10 cellular contexts compared by ENCODE assay signal in genomic region chr21:46057111-46057709, GRCh38. TPM values are rescaled to one million over a fixed set of nuclear protein-coding genes. Genes with fewer than 3 reads are reported as not detected.
DNase-seq lines count a peak whose midpoint lies in the region; ATAC-seq and TF ChIP-seq lines count a peak whose summit lies in the region.
"Had no signal": no experiment of that assay in that cellular context is flagged by ENCODE, and none has a peak within 500 bp of the region (broad histone marks: within the 10 kb centered on the region; RNA-seq: fewer than 3 reads in every experiment).

No MANE protein-coding gene starts in this region.

- TF ChIP-seq EP300 in upper lobe of left lung (IDR thresholded peaks at IDR 0.05), result no peak

- no peak for TF ChIP-seq POLR2A in upper lobe of left lung (IDR thresholded peaks at IDR 0.05)

- H3K9me3 ChIP-seq in esophagus (ENCODE audit: control insufficient read depth in 2 of 2, insufficient read depth in 1 of 2, low read depth in 1 of 2, low read length in 1 of 2) (peaks cover 0 to 16% of the 10 kb centered on the region in 2 donors), neural progenitor cell (ENCODE audit: low read depth) (no peaks in the 10 kb centered on the region), upper lobe of left lung (no peaks in the 10 kb centered on the region)

- peak overlapping the region; percentile 72 for H3K27ac Mint-ChIP-seq in activated naive CD4-positive, alpha-beta T cell treated with anti-CD3 and anti-CD28 coated beads, Interleukin-2, amount 50 U/mL, for 24 hours
- peak overlapping the region; percentile 92 for H3K27ac Mint-ChIP-seq in neural progenitor cell

- no peak for DNase-seq in activated naive CD4-positive, alpha-beta T cell (lab: John Stamatoyannopoulos, UW)
- DNase-seq in neural progenitor cell (ENCODE audit: low spot score) (no peak), upper lobe of left lung (peak in 1 of 2 donors; percentile 17), HT-29 (ENCODE audit: low spot score) (no peak), cerebellum (ENCODE audit: low spot score) (no peak)
- DNase-seq: AML-193, NCI-H1436 had no signal

- no peaks in the 10 kb centered on the region for H3K36me3 Mint-ChIP-seq in activated naive CD4-positive, alpha-beta T cell treated with anti-CD3 and anti-CD28 coated beads, Interleukin-2, amount 50 U/mL, for 24 hours
- H3K36me3 Mint-ChIP-seq in neural progenitor cell, result peaks cover 3% of the 10 kb centered on the region

- no peaks in the 10 kb centered on the region for H3F3A ChIP-seq in neural progenitor cell (ENCODE audit: low read depth)

- no peaks in the 10 kb centered on the region for H4K20me1 ChIP-seq in neural progenitor cell (ENCODE audit: low read depth)

- H3K27me3 Mint-ChIP-seq in activated naive CD4-positive, alpha-beta T cell treated with anti-CD3 and anti-CD28 coated beads, Interleukin-2, amount 50 U/mL, for 24 hours, result peaks cover 23% of the 10 kb centered on the region
- H3K27me3 Mint-ChIP-seq in neural progenitor cell (ENCODE audit: insufficient read depth, low read depth), result peaks cover 16% of the 10 kb centered on the region

- H3K4me1 ChIP-seq in esophagus (ENCODE audit: control insufficient read depth in 2 of 2, insufficient read depth in 2 of 2, low read length in 1 of 2) (peaks cover 2 to 9% of the 10 kb centered on the region in 2 donors), neural progenitor cell (no peaks in the 10 kb centered on the region), upper lobe of left lung (peaks cover 0 to 12% (median 8%) of the 10 kb centered on the region in 4 donors)

- no peak overlapping the region for H3K4me2 ChIP-seq in neural progenitor cell

- ATAC-seq in upper lobe of left lung (ENCODE audit: low FRiP score in 2 of 2), result no peak
- ATAC-seq in esophagus mucosa, result no peak

- H3K27me3 ChIP-seq in esophagus (ENCODE audit: control insufficient read depth in 1 of 2, insufficient read depth in 2 of 2, low read length in 2 of 2) (no peaks in the 10 kb centered on the region), neural progenitor cell (no peaks in the 10 kb centered on the region), upper lobe of left lung (peaks cover 0 to 13% (median 0%) of the 10 kb centered on the region in 4 donors)

- H3K27ac ChIP-seq in esophagus (ENCODE audit: low read depth in 2 of 2, low read length in 1 of 2), result peak overlapping the region; percentile 79 to 87
- H3K27ac ChIP-seq in neural progenitor cell, result no peak overlapping the region
- peak overlapping the region; percentile 66 to 76 (median 72) for H3K27ac ChIP-seq in upper lobe of left lung

- H3K4me1 Mint-ChIP-seq in activated naive CD4-positive, alpha-beta T cell treated with anti-CD3 and anti-CD28 coated beads, Interleukin-2, amount 50 U/mL, for 24 hours, result peaks cover 25% of the 10 kb centered on the region
- H3K4me1 Mint-ChIP-seq in neural progenitor cell, result peaks cover 18% of the 10 kb centered on the region

- no peaks in the 10 kb centered on the region for H3K9me3 Mint-ChIP-seq in activated naive CD4-positive, alpha-beta T cell treated with anti-CD3 and anti-CD28 coated beads, Interleukin-2, amount 50 U/mL, for 24 hours
- peaks cover 22% of the 10 kb centered on the region for H3K9me3 Mint-ChIP-seq in neural progenitor cell

- H3K36me3 ChIP-seq in esophagus (ENCODE audit: control insufficient read depth in 2 of 2, insufficient read depth in 2 of 2, low read length in 1 of 2), result no peaks in the 10 kb centered on the region
- H3K36me3 ChIP-seq in neural progenitor cell, result no peaks in the 10 kb centered on the region
- H3K36me3 ChIP-seq in upper lobe of left lung, result no peaks in the 10 kb centered on the region

- peak overlapping the region; percentile 68 for H3K4me3 Mint-ChIP-seq in activated naive CD4-positive, alpha-beta T cell treated with anti-CD3 and anti-CD28 coated beads, Interleukin-2, amount 50 U/mL, for 24 hours
- peak overlapping the region; percentile 41 for H3K4me3 Mint-ChIP-seq in neural progenitor cell

- TF ChIP-seq CTCF in neural progenitor cell (IDR thresholded peaks at IDR 0.05), result no peak
- TF ChIP-seq CTCF in upper lobe of left lung (IDR thresholded peaks at IDR 0.05), result no peak

- no peaks in the 10 kb centered on the region for H3K79me2 ChIP-seq in neural progenitor cell (ENCODE audit: low read depth)

- WGBS in esophagus, 2 donors, result 53 to 57% methylated on average over 27 of the region's 27 CpGs
- WGBS in upper lobe of left lung, 2 donors, result 47 to 52% methylated on average over 21 to 27 of the region's 27 CpGs

- no peak overlapping the region for H2AFZ ChIP-seq in neural progenitor cell (replicated peaks)

- no peak overlapping the region for H3K9ac ChIP-seq in neural progenitor cell

- H3K4me3 ChIP-seq in esophagus (ENCODE audit: low read depth in 1 of 2, low read length in 2 of 2) (no peak overlapping the region), neural progenitor cell (no peak overlapping the region), upper lobe of left lung (no peak overlapping the region)

RNA-seq across cellular contexts. Expression of gene COL6A2, which starts 40.7 kb away (rescaled TPM):
- 100 to 1,000 TPM; 120 to 161 TPM for polyA plus RNA-seq in esophagus
- total RNA-seq in neural progenitor cell (ENCODE audit: low replicate concordance) (5.2 and 22.8 TPM in 2 replicates), upper lobe of left lung (100 to 1,000 TPM; 105 to 522 (median 304) TPM), cerebellum (60.3 TPM), esophagus mucosa (20.5 TPM)
- not detected in 2 replicates for total RNA-seq in HT-29 (2014; rRNA removed; shearing (Covaris generic))
